In the genomic region with DNA sequence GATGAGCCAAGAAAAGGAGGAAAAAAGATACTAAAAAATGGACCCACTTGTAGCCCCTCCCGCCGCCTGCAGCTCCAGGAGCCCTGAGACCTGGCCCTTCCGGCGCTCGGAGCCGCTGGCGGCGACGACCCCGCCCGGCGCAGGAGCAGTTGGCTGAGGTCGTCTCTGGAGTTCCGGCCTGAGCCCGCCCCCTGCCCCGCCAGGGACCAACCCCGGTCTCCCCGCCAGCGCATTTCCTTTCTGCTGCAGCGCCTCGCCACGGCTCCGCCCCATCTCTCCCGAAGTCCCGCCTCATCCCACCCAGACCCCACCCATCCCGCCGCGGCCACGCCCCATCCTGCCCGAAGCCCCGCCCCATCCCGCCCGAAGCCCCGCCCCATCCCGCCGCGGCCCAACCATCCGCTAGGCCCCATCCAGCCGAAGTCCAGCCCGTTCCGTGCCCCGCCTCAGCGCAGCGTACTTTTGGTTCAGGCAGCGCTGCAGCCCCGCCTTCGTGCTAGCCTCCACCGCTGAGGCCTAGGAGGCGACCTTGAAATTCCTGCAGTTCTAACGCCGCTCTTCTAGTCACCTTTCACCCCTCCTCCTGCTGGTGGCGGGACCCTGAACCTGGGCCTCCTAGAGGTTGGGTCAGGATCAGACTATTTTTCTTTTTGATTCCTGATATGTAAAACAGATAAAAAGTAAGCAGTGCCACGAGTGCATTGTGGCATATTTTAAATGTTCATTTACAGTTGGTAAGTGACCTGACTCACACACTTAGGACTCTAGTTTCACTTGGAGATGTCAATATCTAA, we compare ENCODE assay signal across 8 cellular contexts. TPM values are rescaled to one million over a fixed set of nuclear protein-coding genes. Genes with fewer than 3 reads are reported as not detected.
DNase-seq lines count a peak whose midpoint lies in the region; ATAC-seq lines count a peak whose summit lies in the region.

Gene STN1 (minus strand): TSS at position 132 of the 794 bp plus-strand sequence. CDS start 590 bp downstream, outside the sequence.

- POLR2A ChIA-PET in activated CD4-positive, alpha-beta T cell treated with anti-CD3 and anti-CD28 coated beads, Interleukin-2, amount 10 ng/mL, durations not matched to agents 7 days and 5 days (lab: Charles Lee), result interaction anchor here (0.5 kb wide), 1 partner anchor 1204 kb away, joined by 3 read pairs; the partner anchor contains the start of genes ARL3 and SFXN2

- peaks cover 31% of the 10 kb centered on the region for H3K4me1 ChIP-seq in BLaER1

- no peaks in the 10 kb centered on the region for H3K27me3 Mint-ChIP-seq in activated CD4-positive, alpha-beta T cell treated with anti-CD3 and anti-CD28 coated beads, Interleukin-2, amount 10 ng/mL, durations not matched to agents 7 days and 5 days

- H3K9me3 ChIP-seq in BLaER1, result peaks cover 18% of the 10 kb centered on the region

- H3K36me3 Mint-ChIP-seq in activated CD4-positive, alpha-beta T cell treated with anti-CD3 and anti-CD28 coated beads, Interleukin-2, amount 10 ng/mL, durations not matched to agents 7 days and 5 days (ENCODE audit: low read depth), result peaks cover 29% of the 10 kb centered on the region

- H3K9ac ChIP-seq in BLaER1, result peak within 1 kb of the TSS; percentile 86

- peak within 1 kb of the TSS; percentile 93 for H3K4me3 Mint-ChIP-seq in activated CD4-positive, alpha-beta T cell treated with anti-CD3 and anti-CD28 coated beads, Interleukin-2, amount 10 ng/mL, durations not matched to agents 7 days and 5 days

- peaks cover 8% of the 10 kb centered on the region for H3K9me3 Mint-ChIP-seq in activated CD4-positive, alpha-beta T cell treated with anti-CD3 and anti-CD28 coated beads, Interleukin-2, amount 10 ng/mL, durations not matched to agents 7 days and 5 days

- no peaks in the 10 kb centered on the region for H3K27me3 ChIP-seq in BLaER1

- peak within 1 kb of the TSS; percentile 87 for H3K27ac ChIP-seq in BLaER1

- H4K20me1 ChIP-seq in BLaER1, result no peaks in the 10 kb centered on the region

- CTCF ChIA-PET in activated CD4-positive, alpha-beta T cell treated with anti-CD3 and anti-CD28 coated beads, Interleukin-2, amount 10 ng/mL, durations not matched to agents 7 days and 5 days (lab: Charles Lee), result interaction anchor here (1.2 kb wide), 1 partner anchor 30 kb away, joined by 4 read pairs; no protein-coding TSS in a partner anchor

- peak within 1 kb of the TSS; percentile 96 for H3K27ac Mint-ChIP-seq in activated CD4-positive, alpha-beta T cell treated with anti-CD3 and anti-CD28 coated beads, Interleukin-2, amount 10 ng/mL, durations not matched to agents 7 days and 5 days

- ATAC-seq in GM19324 (IDR thresholded peaks at IDR 0.05; ENCODE audit: low FRiP score, unreplicated experiment) (peak; percentile 96), HG03469 (IDR thresholded peaks at IDR 0.05; ENCODE audit: unreplicated experiment) (peak; percentile 82), left lobe of liver (peak; percentile 95)

- peak within 1 kb of the TSS; percentile 80 for H3K4me3 ChIP-seq in BLaER1

- peak; percentile 88 for DNase-seq in NCI-H526 treated with DMSO at 0.1 percent for 48 hours (lab: John Stamatoyannopoulos, UW)
- DNase-seq in activated CD4-positive, alpha-beta T cell treated with anti-CD3 and anti-CD28 coated beads, Interleukin-2, amount 10 ng/mL, durations not matched to agents 7 days and 5 days, result peak; percentile 97
- DNase-seq in cortex of kidney (lab: John Stamatoyannopoulos, UW), result peak; percentile 72
- peak; percentile 98 for DNase-seq in left lobe of liver (ENCODE audit: low spot score)
- DNase-seq in stimulated activated CD4-positive, alpha-beta T cell treated with anti-CD3 and anti-CD28 coated beads, Interleukin-2, amount 100 ng/mL, for 4 hours (ENCODE audit: low read depth), result peak; percentile 93

- H3K4me2 ChIP-seq in BLaER1, result peak within 1 kb of the TSS; percentile 96

- peaks cover 8% of the 10 kb centered on the region for H3K36me3 ChIP-seq in BLaER1

- peaks cover 44% of the 10 kb centered on the region for H3K4me1 Mint-ChIP-seq in activated CD4-positive, alpha-beta T cell treated with anti-CD3 and anti-CD28 coated beads, Interleukin-2, amount 10 ng/mL, durations not matched to agents 7 days and 5 days

RNA-seq across cellular contexts. Expression of gene STN1, which starts in this region (rescaled TPM):
- total RNA-seq in activated CD4-positive, alpha-beta T cell treated with anti-CD3 and anti-CD28 coated beads, Interleukin-2, amount 10 ng/mL, durations not matched to agents 7 days and 5 days, result 10 to 100 TPM; 46.5 to 50.9 TPM
- 5.8 TPM for total RNA-seq in left lobe of liver

Comparison
In these comparisons a context has a peak if more than half of its experiments do, and no peak if none do; other contexts are left out.
1. Peak in every context shown above with its lines: DNase-seq, ATAC-seq, H3K4me3 ChIP-seq and H3K27ac ChIP-seq.